In genomic region chr6:116948535-116949304, GRCh38 we compare ENCODE assay signal across 25 cellular contexts.
A peak's percentile ranks its signal among the peaks of the same experiment; 100 is the strongest.
DNase-seq lines count a peak whose midpoint lies in the region; ATAC-seq, FAIRE-seq and TF ChIP-seq lines count a peak whose summit lies in the region.
"Had no signal": no experiment of that assay in that cellular context is flagged by ENCODE, and none has a peak within 500 bp of the region (broad histone marks: within the 10 kb centered on the region; RNA-seq: fewer than 3 reads in every experiment).

No MANE protein-coding gene starts in this region.

- H3K27ac Mint-ChIP-seq in astrocyte (ENCODE audit: unreplicated experiment): peak overlapping the region; percentile 21
- H3K27ac Mint-ChIP-seq: CD4-positive, alpha-beta memory T cell had no signal

- H3K4me1 ChIP-seq in HEK293 (ENCODE audit: control insufficient read depth, insufficient read depth, low read length): peaks cover 24% of the 10 kb centered on the region
- H3K4me1 ChIP-seq in astrocyte (ENCODE audit: insufficient read depth, low read length): no peaks in the 10 kb centered on the region
- H3K4me1 ChIP-seq in SJCRH30: no peaks in the 10 kb centered on the region; the same call in 1 of the 2 replicates
- no peaks in the 10 kb centered on the region for H3K4me1 ChIP-seq in thyroid gland
- H3K4me1 ChIP-seq: BLaER1 had no signal

- H3K36me3 Mint-ChIP-seq in astrocyte (ENCODE audit: low read depth, unreplicated experiment): no peaks in the 10 kb centered on the region
- H3K36me3 Mint-ChIP-seq: CD4-positive, alpha-beta memory T cell had no signal

- H3K27ac ChIP-seq in HEK293 (ENCODE audit: extremely low read depth, low read depth, low read length): no peak overlapping the region
- H3K27ac ChIP-seq in astrocyte (ENCODE audit: low read depth, low read length): no peak overlapping the region
- no peak overlapping the region for H3K27ac ChIP-seq in SJCRH30
- H3K27ac ChIP-seq in thyroid gland: no peak overlapping the region
- H3K27ac ChIP-seq: BLaER1, HL-60 had no signal

- H4K20me1 ChIP-seq in astrocyte (ENCODE audit: insufficient read depth, low read length): no peaks in the 10 kb centered on the region
- H4K20me1 ChIP-seq: BLaER1 had no signal

- DNase-seq in astrocyte (ENCODE audit: low read depth) (no peak), left lobe of liver (ENCODE audit: low spot score) (no peak), renal cortical epithelial cell (ENCODE audit: low read depth) (peak; percentile 16), NOMO-1 treated with dmso at 0.1 percent for 144 hours (lab: John Stamatoyannopoulos, UW; ENCODE audit: unreplicated experiment) (no peak), SJCRH30 (no peak), thyroid gland (no peak)
- DNase-seq: CD4-positive, alpha-beta memory T cell; DMS79; H7; Kasumi-1; MG63; NCI-H1092; NCI-H146; NCI-H2029 treated with DMSO at 0.1 percent for 48 hours; NCI-H2171 treated with DMSO at 0.1 percent for 48 hours; NCI-H446; NCI-H82; RPMI8226; SHP77 treated with DMSO at 0.1 percent for 48 hours had no signal

- intact Hi-C loops in thyroid gland (cut with DNase I): no loop called here

- no peaks in the 10 kb centered on the region for H3K9me3 Mint-ChIP-seq in astrocyte (ENCODE audit: unreplicated experiment)
- H3K9me3 Mint-ChIP-seq: CD4-positive, alpha-beta memory T cell had no signal

- 70 to 71% methylated on average over 1 of the region's 1 CpG for WGBS in thyroid gland, 2 donors

- H3K27me3 Mint-ChIP-seq in astrocyte (ENCODE audit: low read depth, unreplicated experiment): no peaks in the 10 kb centered on the region

- H3K9ac ChIP-seq in astrocyte (ENCODE audit: low read length): no peak overlapping the region
- H3K9ac ChIP-seq: BLaER1 had no signal

- H3K4me3 ChIP-seq in HEK293 (ENCODE audit: low read depth, low read length): no peak overlapping the region
- H3K4me3 ChIP-seq in astrocyte (ENCODE audit: insufficient read depth, low read depth, low read length): no peak overlapping the region
- no peak overlapping the region for H3K4me3 ChIP-seq in SJCRH30
- H3K4me3 ChIP-seq in thyroid gland (replicated peaks in 1 of 3): no peak overlapping the region
- H3K4me3 ChIP-seq: BLaER1, MG63 had no signal

- H3K4me2 ChIP-seq in astrocyte (ENCODE audit: low read length): no peak overlapping the region
- H3K4me2 ChIP-seq: BLaER1 had no signal

- H3K9me3 ChIP-seq in HEK293 (ENCODE audit: control insufficient read depth, insufficient read depth, low read depth, low read length) (no peaks in the 10 kb centered on the region), astrocyte (ENCODE audit: insufficient read depth, low read depth, low read length) (no peaks in the 10 kb centered on the region), SJCRH30 (replicated peaks) (no peaks in the 10 kb centered on the region), thyroid gland (no peaks in the 10 kb centered on the region)
- H3K9me3 ChIP-seq: BLaER1, MG63 had no signal

- POLR2A ChIA-PET in HEK293 (lab: Yijun Ruan, JAX): no interaction called here

- peaks cover 43% of the 10 kb centered on the region for H3K4me1 Mint-ChIP-seq in astrocyte (ENCODE audit: low read depth, unreplicated experiment)
- H3K4me1 Mint-ChIP-seq: CD4-positive, alpha-beta memory T cell had no signal

- ATAC-seq in left lobe of liver (peak; percentile 99), HG02588 (IDR thresholded peaks at IDR 0.05; ENCODE audit: unreplicated experiment) (no peak)
- ATAC-seq: SK-N-SH treated with all-trans-retinoic acid at 6 μM for 48 hours had no signal

- no peak overlapping the region for H2AFZ ChIP-seq in astrocyte (ENCODE audit: low read depth, low read length)

- TF ChIP-seq CTCF in HEK293 (tag by site-specific recombination; IDR thresholded peaks at IDR 0.05): no peak
- TF ChIP-seq CTCF in astrocyte (IDR thresholded peaks at IDR 0.05; ENCODE audit: insufficient read depth, low read depth, low read length): no peak
- no peak for TF ChIP-seq CTCF in thyroid gland (IDR thresholded peaks at IDR 0.05)

- no peaks in the 10 kb centered on the region for H3K79me2 ChIP-seq in astrocyte (ENCODE audit: insufficient read depth, low read length)

- no peak for TF ChIP-seq POLR2A in thyroid gland (IDR thresholded peaks at IDR 0.05)

- FAIRE-seq in astrocyte (lab: Jason Lieb, UNC): no peak
- FAIRE-seq: HTR-8/SVneo had no signal

- CTCF ChIA-PET in HEK293 (lab: Yijun Ruan, JAX): interaction anchor here (0.7 to 3.2 kb wide), 2 partner anchors 21 to 67 kb away, joined by 3 to 17 read pairs; no protein-coding TSS in a partner anchor

- H3K27me3 ChIP-seq in astrocyte (ENCODE audit: insufficient read depth, low read length) (no peaks in the 10 kb centered on the region), SJCRH30 (no peaks in the 10 kb centered on the region), thyroid gland (no peaks in the 10 kb centered on the region)
- H3K27me3 ChIP-seq: BLaER1, MG63 had no signal

- H3K36me3 ChIP-seq in HEK293 (ENCODE audit: control insufficient read depth in 2 of 2, insufficient read depth in 1 of 2, low read length in 2 of 2): no peaks in the 10 kb centered on the region
- no peaks in the 10 kb centered on the region for H3K36me3 ChIP-seq in astrocyte (ENCODE audit: insufficient read depth, low read length)
- H3K36me3 ChIP-seq in SJCRH30: no peaks in the 10 kb centered on the region
- no peaks in the 10 kb centered on the region for H3K36me3 ChIP-seq in thyroid gland
- H3K36me3 ChIP-seq: BLaER1, MG63 had no signal

- H3K4me3 Mint-ChIP-seq in astrocyte (ENCODE audit: unreplicated experiment): no peak overlapping the region
- H3K4me3 Mint-ChIP-seq: CD4-positive, alpha-beta memory T cell had no signal

TF ChIP-seq in HEK293, 187 proteins besides CTCF, POLR2A, EP300 and RAD21:
- TF ChIP-seq ZNF548 (tag by site-specific recombination; IDR thresholded peaks at IDR 0.05): no peak
- 0 out of 2 replicates have a peak, but pooled peaks have one; percentile 15 for TF ChIP-seq PRDM4 (tag by site-specific recombination; IDR thresholded peaks at IDR 0.05)
- no peak for TF ChIP-seq ZNF600 (tag by site-specific recombination; IDR thresholded peaks at IDR 0.05)
- no peak for TF ChIP-seq ZNF426 (tag by site-specific recombination; IDR thresholded peaks at IDR 0.05)
- TF ChIP-seq SALL2 (tag by site-specific recombination; IDR thresholded peaks at IDR 0.05; ENCODE audit: borderline replicate concordance): no peak
- no peak for TF ChIP-seq ZNF654 (tag by site-specific recombination; IDR thresholded peaks at IDR 0.05; ENCODE audit: low read depth)
- TF ChIP-seq ATF2 (tag by site-specific recombination; IDR thresholded peaks at IDR 0.05; ENCODE audit: low read depth): no peak
- TF ChIP-seq KLF17 (tag by site-specific recombination; IDR thresholded peaks at IDR 0.05): no peak
- TF ChIP-seq ZNF747 (tag by site-specific recombination; IDR thresholded peaks at IDR 0.05): no peak
TF ChIP-seq in HEK293: peak in this region for 1.
